ENCODE assay signal across 14 cellular contexts in genomic region chr4:80005863-80006262, GRCh38.
DNase-seq lines count a peak whose midpoint lies in the region; ATAC-seq, FAIRE-seq and TF ChIP-seq lines count a peak whose summit lies in the region.
"Had no signal": no experiment of that assay in that cellular context is flagged by ENCODE, and none has a peak within 500 bp of the region (broad histone marks: within the 10 kb centered on the region; RNA-seq: fewer than 3 reads in every experiment).

No MANE protein-coding gene starts in this region.

- POLR2A ChIA-PET in CD4-positive, alpha-beta T cell (lab: Charles Lee) = no interaction called here
- POLR2A ChIA-PET in activated CD4-positive, alpha-beta memory T cell treated with anti-CD3 and anti-CD28 coated beads for 36 hours (lab: Charles Lee) = interaction anchor here (1.4 kb wide), 1 partner anchor 67 kb away, joined by 6 read pairs; the partner anchor contains the start of gene ANTXR2

- H3K4me3 ChIP-seq in small intestine (ENCODE audit: low read depth in 1 of 2, low read length in 2 of 2) (no peak overlapping the region), SJCRH30 (no peak overlapping the region)

- DNase-seq in CD4-positive, alpha-beta T cell = no peak
- peak; percentile 17 for DNase-seq in activated CD4-positive, alpha-beta memory T cell treated with anti-CD3 and anti-CD28 coated beads for 36 hours
- DNase-seq in foreskin keratinocyte = peak; percentile 51 to 63
- DNase-seq in H4 (ENCODE audit: low spot score) = no peak
- DNase-seq in small intestine = no peak
- DNase-seq in SJCRH30 = no peak
- no peak for DNase-seq in pons (ENCODE audit: low spot score)
- DNase-seq: amygdala; NCI-H187 treated with DMSO at 0.1 percent for 48 hours; occipital lobe; stimulated activated CD4-positive, alpha-beta T cell treated with anti-CD3 and anti-CD28 coated beads, Interleukin-2, amount 100 ng/mL, for 24 hours had no signal

- no peaks in the 10 kb centered on the region for H3K9me3 ChIP-seq in CD4-positive, alpha-beta T cell (ENCODE audit: control insufficient read depth, low read length)
- H3K9me3 ChIP-seq in small intestine (ENCODE audit: control insufficient read depth, low read depth) (no peaks in the 10 kb centered on the region), SJCRH30 (replicated peaks) (peaks cover 11% of the 10 kb centered on the region; the same call in 1 of the 2 replicates)

- H3K27me3 Mint-ChIP-seq in CD4-positive, alpha-beta T cell = no peaks in the 10 kb centered on the region
- H3K27me3 Mint-ChIP-seq in activated CD4-positive, alpha-beta memory T cell treated with anti-CD3 and anti-CD28 coated beads for 36 hours = no peaks in the 10 kb centered on the region

- H3K4me1 Mint-ChIP-seq in CD4-positive, alpha-beta T cell (ENCODE audit: low read depth) = peaks cover 49% of the 10 kb centered on the region
- peaks cover 58% of the 10 kb centered on the region for H3K4me1 Mint-ChIP-seq in activated CD4-positive, alpha-beta memory T cell treated with anti-CD3 and anti-CD28 coated beads for 36 hours (ENCODE audit: low read depth)

- peaks cover 86% of the 10 kb centered on the region for H3K36me3 Mint-ChIP-seq in CD4-positive, alpha-beta T cell (ENCODE audit: low read depth)
- peaks cover 26% of the 10 kb centered on the region for H3K36me3 Mint-ChIP-seq in activated CD4-positive, alpha-beta memory T cell treated with anti-CD3 and anti-CD28 coated beads for 36 hours

- H3K27ac Mint-ChIP-seq in CD4-positive, alpha-beta T cell = peak overlapping the region; percentile 76
- peak overlapping the region; percentile 58 for H3K27ac Mint-ChIP-seq in activated CD4-positive, alpha-beta memory T cell treated with anti-CD3 and anti-CD28 coated beads for 36 hours

- H3K27me3 ChIP-seq in CD4-positive, alpha-beta T cell (ENCODE audit: control insufficient read depth, insufficient read depth, low read length) = no peaks in the 10 kb centered on the region
- H3K27me3 ChIP-seq in foreskin keratinocyte (no peaks in the 10 kb centered on the region), small intestine (ENCODE audit: control insufficient read depth in 2 of 2, insufficient read depth in 2 of 2, low read length in 2 of 2) (no peaks in the 10 kb centered on the region), SJCRH30 (no peaks in the 10 kb centered on the region)

- H3K4me1 ChIP-seq in foreskin keratinocyte = peaks cover 36% of the 10 kb centered on the region
- H3K4me1 ChIP-seq in small intestine (ENCODE audit: control insufficient read depth in 2 of 2, insufficient read depth in 1 of 2, low read depth in 1 of 2, low read length in 1 of 2) = no peaks in the 10 kb centered on the region
- no peaks in the 10 kb centered on the region; the same call in 1 of the 2 replicates for H3K4me1 ChIP-seq in SJCRH30

- CTCF ChIA-PET in CD4-positive, alpha-beta T cell (lab: Charles Lee) = no interaction called here
- CTCF ChIA-PET in activated CD4-positive, alpha-beta memory T cell treated with anti-CD3 and anti-CD28 coated beads for 36 hours (lab: Charles Lee) = no interaction called here

- H3K9me3 Mint-ChIP-seq in CD4-positive, alpha-beta T cell = peaks cover 5% of the 10 kb centered on the region
- peaks cover 11% of the 10 kb centered on the region for H3K9me3 Mint-ChIP-seq in activated CD4-positive, alpha-beta memory T cell treated with anti-CD3 and anti-CD28 coated beads for 36 hours

- H3K36me3 ChIP-seq in small intestine (ENCODE audit: control insufficient read depth in 2 of 2, insufficient read depth in 2 of 2, low read length in 2 of 2) (peaks cover 2 to 3% of the 10 kb centered on the region in 2 donors), SJCRH30 (peaks cover 36% of the 10 kb centered on the region)

- TF ChIP-seq CTCF in CD4-positive, alpha-beta T cell (IDR thresholded peaks at IDR 0.05) = no peak
- no peak for TF ChIP-seq CTCF in foreskin keratinocyte (conservative IDR thresholded peaks at IDR 0.05)

- 86 to 95% (median 91%) methylated on average over 3 of the region's 3 CpGs for WGBS in small intestine, 3 donors

- H3K27ac ChIP-seq in CD4-positive, alpha-beta T cell (ENCODE audit: low read depth, low read length) = no peak overlapping the region
- H3K27ac ChIP-seq in foreskin keratinocyte = no peak overlapping the region
- H3K27ac ChIP-seq in small intestine (ENCODE audit: low read depth in 1 of 2, low read length in 1 of 2) = no peak overlapping the region
- no peak overlapping the region for H3K27ac ChIP-seq in SJCRH30
- H3K27ac ChIP-seq: VCaP had no signal

- intact Hi-C loops in CD4-positive, alpha-beta T cell (cut with DNase I, micrococcal nuclease) = no loop called here
- intact Hi-C loops in activated CD4-positive, alpha-beta memory T cell treated with anti-CD3 and anti-CD28 coated beads for 36 hours (cut with micrococcal nuclease) = loop anchor here (1.0 to 5.0 kb wide), 7 partner anchors 13 to 1069 kb away; partner anchors contain the start of gene PAQR3

- FAIRE-seq in small intestine (lab: Jason Lieb, UNC) = no peak
- FAIRE-seq: GM18507 had no signal

- ATAC-seq in CD4-positive, alpha-beta T cell (ENCODE audit: poor library complexity) = no peak
- ATAC-seq in GM19395 (IDR thresholded peaks at IDR 0.05; ENCODE audit: unreplicated experiment) (peak; percentile 73), foreskin keratinocyte (peak; percentile 97)

- H3K4me3 Mint-ChIP-seq in CD4-positive, alpha-beta T cell = no peak overlapping the region
- H3K4me3 Mint-ChIP-seq in activated CD4-positive, alpha-beta memory T cell treated with anti-CD3 and anti-CD28 coated beads for 36 hours = peak overlapping the region; percentile 11

Comparison
In these comparisons a context has a peak if more than half of its experiments do, and no peak if none do; other contexts are left out.
1. DNase-seq: peak in activated CD4-positive, alpha-beta memory T cell treated with anti-CD3 and anti-CD28 coated beads for 36 hours (single experiment) and foreskin keratinocyte (2 of 2); none in CD4-positive, alpha-beta T cell (0 of 10), H4 (single experiment), small intestine (single experiment), SJCRH30 (0 of 2) and pons (single experiment).